31 cellular contexts compared by ENCODE assay signal in the genomic region with DNA sequence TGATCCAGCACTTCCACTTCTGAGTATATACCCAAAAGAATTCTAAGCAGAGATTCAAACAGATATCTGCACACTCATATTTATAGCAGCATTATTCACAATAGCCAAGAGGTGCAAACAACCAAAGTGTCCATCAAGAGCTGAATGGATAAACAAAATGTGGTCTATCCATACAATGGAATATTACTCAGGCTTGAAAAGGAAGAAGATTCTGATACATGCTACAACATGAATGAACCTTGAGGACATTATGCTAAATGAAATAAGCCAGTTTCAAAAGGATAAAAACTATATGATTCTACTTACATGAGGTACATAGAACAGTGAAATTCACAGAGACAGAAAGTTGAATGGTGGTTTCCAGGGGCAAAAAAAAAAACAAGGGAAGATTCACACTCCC.
"Had no signal": no experiment of that assay in that cellular context is flagged by ENCODE, and none has a peak within 500 bp of the region (broad histone marks: within the 10 kb centered on the region; RNA-seq: fewer than 3 reads in every experiment).

No MANE protein-coding gene starts in this region.

- H3K4me1 ChIP-seq: adrenal gland, body of pancreas, breast epithelium had no signal

- H3K27ac ChIP-seq: adrenal gland, body of pancreas, brain microvascular endothelial cell, breast epithelium, VCaP had no signal

- H3K4me3 ChIP-seq: adrenal gland, body of pancreas, breast epithelium had no signal

- FAIRE-seq: astrocyte, TTC549 had no signal

- DNase-seq: activated B cell treated with CpG ODN at 0.5 μM for 24 hours; activated CD4-positive, alpha-beta memory T cell treated with anti-CD3 and anti-CD28 coated beads for 36 hours; activated CD4-positive, alpha-beta T cell treated with anti-CD3 and anti-CD28 coated beads for 4 hours; activated CD4-positive, alpha-beta T cell treated with anti-CD3 and anti-CD28 coated beads, Interleukin-2, amount 50 U/mL, for 1 hour; activated CD4-positive, alpha-beta T cell treated with anti-CD3 and anti-CD28 coated beads, Interleukin-2, amount 50 U/mL, for 4 hours; activated CD4-positive, CD25-positive, alpha-beta regulatory T cell treated with anti-CD3 and anti-CD28 coated beads, Interleukin-2, amount 50 U/mL, for 72 hours; activated CD8-positive, alpha-beta memory T cell treated with anti-CD3 and anti-CD28 coated beads, Interleukin-2, amount 50 U/mL, for 4 hours; activated CD8-positive, alpha-beta T cell treated with anti-CD3 and anti-CD28 coated beads for 36 hours; activated effector memory CD4-positive, alpha-beta T cell treated with anti-CD3 and anti-CD28 coated beads, Interleukin-2, amount 50 U/mL, for 16 hours; activated gamma-delta T cell treated with Interleukin-2 at 50 U/mL for 16 hours; activated naive CD4-positive, alpha-beta T cell; activated naive CD4-positive, alpha-beta T cell treated with anti-CD3 and anti-CD28 coated beads for 36 hours; activated naive CD4-positive, alpha-beta T cell treated with anti-CD3 and anti-CD28 coated beads, Interleukin-2, amount 50 U/mL, for 16 hours; activated naive CD8-positive, alpha-beta T cell treated with anti-CD3 and anti-CD28 coated beads for 36 hours; activated T-cell treated with anti-CD3 and anti-CD28 coated beads for 4 hours; activated T-cell treated with anti-CD3 and anti-CD28 coated beads, Interleukin-2, amount 50 U/mL, for 1 hour; activated T-cell treated with anti-CD3 and anti-CD28 coated beads, Interleukin-2, amount 50 U/mL, for 4 hours; activated T-cell treated with anti-CD3 and anti-CD28 coated beads, Interleukin-2, amount 50 U/mL, for 72 hours; adrenal gland; amniotic stem cell; aorta; body of pancreas; brain microvascular endothelial cell; central memory CD4-positive, alpha-beta T cell; T-helper 1 cell; T-helper 9 cell had no signal

- ATAC-seq: activated CD8-positive, alpha-beta T cell treated with anti-CD3 and anti-CD28 coated beads for 36 hours; activated naive CD4-positive, alpha-beta T cell treated with anti-CD3 and anti-CD28 coated beads, Interleukin-2, amount 50 U/mL, for 72 hours; activated T-cell treated with anti-CD3 and anti-CD28 coated beads, Interleukin-2, amount 50 U/mL, for 4 hours; activated T-cell treated with anti-CD3 and anti-CD28 coated beads, Interleukin-2, amount 50 U/mL, for 72 hours; body of pancreas had no signal

- H3K27me3 ChIP-seq: adrenal gland, body of pancreas, breast epithelium had no signal

- H3K36me3 ChIP-seq: adrenal gland, brain microvascular endothelial cell, breast epithelium had no signal

- H3K9me3 ChIP-seq: adrenal gland, body of pancreas, breast epithelium had no signal
